1 cellular context compared by ENCODE assay signal in the genomic region with DNA sequence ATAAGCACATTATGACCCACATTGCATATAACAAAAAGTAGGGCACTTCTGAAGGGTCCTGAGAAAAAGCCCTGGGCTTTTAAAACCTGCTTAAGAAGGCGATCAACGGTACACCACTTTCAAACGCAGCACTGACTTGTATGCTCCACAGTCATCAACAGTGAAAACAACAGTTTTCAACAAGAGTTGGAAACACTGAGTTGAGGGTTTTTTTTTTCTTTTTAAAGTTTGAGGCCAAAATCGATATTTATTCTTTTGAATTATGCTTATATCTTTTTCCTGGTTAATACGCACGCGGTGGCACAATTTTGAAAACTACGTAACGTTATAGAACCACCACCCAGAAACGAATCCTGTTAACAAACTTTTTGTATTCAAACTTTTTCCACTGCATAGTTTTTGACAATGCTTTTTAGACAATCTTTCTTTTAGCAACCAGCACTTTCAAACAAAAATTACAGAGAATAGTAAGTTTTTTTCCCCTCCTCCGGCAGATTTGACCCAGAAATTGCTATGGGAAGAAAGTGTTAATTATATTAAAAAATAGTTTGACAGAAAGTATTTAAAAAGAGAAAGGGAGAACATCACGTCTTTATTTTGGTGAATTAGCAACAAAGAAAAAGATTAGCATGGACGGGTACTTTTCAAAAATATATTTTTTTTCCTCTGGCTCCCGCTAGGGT.
TF ChIP-seq lines count a peak whose summit lies in the region.

No MANE protein-coding gene starts in this region.

TF ChIP-seq in H1, 55 proteins besides CTCF, POLR2A, EP300 and RAD21 (continued from another document):
- no peak for TF ChIP-seq TBP (IDR thresholded peaks at IDR 0.05; ENCODE audit: low read depth, low read length)
- no peak for TF ChIP-seq BRCA1 (IDR thresholded peaks at IDR 0.05; ENCODE audit: low read depth, low read length)
- TF ChIP-seq YY1 (IDR thresholded peaks at IDR 0.05; ENCODE audit: low read depth, low read length) = no peak
- no peak for TF ChIP-seq JUND (IDR thresholded peaks at IDR 0.05; ENCODE audit: low read length)
- TF ChIP-seq, protein P1, sequence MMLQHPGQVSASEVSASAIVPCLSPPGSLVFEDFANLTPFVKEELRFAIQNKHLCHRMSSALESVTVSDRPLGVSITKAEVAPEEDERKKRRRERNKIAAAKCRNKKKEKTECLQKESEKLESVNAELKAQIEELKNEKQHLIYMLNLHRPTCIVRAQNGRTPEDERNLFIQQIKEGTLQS (IDR thresholded peaks at IDR 0.05; ENCODE audit: insufficient read depth, low read depth, low read length) = no peak
- TF ChIP-seq ASH2L (IDR thresholded peaks at IDR 0.05; ENCODE audit: low read length) = no peak
- TF ChIP-seq SIN3A (conservative IDR thresholded peaks at IDR 0.05 in 1 of 2, IDR thresholded peaks at IDR 0.05 in 1 of 2; ENCODE audit: low read depth in 1 of 2, low read length in 2 of 2) = no peak
- TF ChIP-seq ZNF274 (IDR thresholded peaks at IDR 0.05; ENCODE audit: borderline replicate concordance, extremely low read depth, low read length) = no peak
- TF ChIP-seq SP4 (IDR thresholded peaks at IDR 0.05; ENCODE audit: low read length) = no peak
- TF ChIP-seq KDM5A (IDR thresholded peaks at IDR 0.05; ENCODE audit: low read length) = no peak
- TF ChIP-seq CBX8 (IDR thresholded peaks at IDR 0.05; ENCODE audit: borderline replicate concordance, low read depth, low read length) = no peak
- TF ChIP-seq CEBPB (IDR thresholded peaks at IDR 0.05; ENCODE audit: low read depth, low read length) = no peak
- TF ChIP-seq RBBP5 (IDR thresholded peaks at IDR 0.05; ENCODE audit: borderline replicate concordance, low read depth, low read length) = no peak
